17 cellular contexts compared by ENCODE assay signal in genomic region chr22:19449422-19449767, GRCh38. TPM values are rescaled to one million over a fixed set of nuclear protein-coding genes. Genes with fewer than 3 reads are reported as not detected.
A peak's percentile ranks its signal among the peaks of the same experiment; 100 is the strongest.
DNase-seq lines count a peak whose midpoint lies in the region; ATAC-seq and TF ChIP-seq lines count a peak whose summit lies in the region.
"Had no signal": no experiment of that assay in that cellular context is flagged by ENCODE, and none has a peak within 500 bp of the region (broad histone marks: within the 10 kb centered on the region; RNA-seq: fewer than 3 reads in every experiment).

No MANE protein-coding gene starts in this region.

- H3K9me3 Mint-ChIP-seq in activated CD4-positive, alpha-beta T cell treated with anti-CD3 and anti-CD28 coated beads, Interleukin-2, amount 10 ng/mL, durations not matched to agents 24 days and 14 days: no peaks in the 10 kb centered on the region
- no peaks in the 10 kb centered on the region for H3K9me3 Mint-ChIP-seq in activated T-helper 17 cell treated with anti-CD3 and anti-CD28 coated beads, Interleukin-2, amount 50 U/mL, for 72 hours
- H3K9me3 Mint-ChIP-seq: activated CD4-positive, alpha-beta T cell treated with anti-CD3 and anti-CD28 coated beads, Interleukin-2, amount 10 ng/mL, durations not matched to agents 7 days and 5 days; activated T-cell treated with anti-CD3 and anti-CD28 coated beads, Interleukin-2, amount 50 U/mL, for 4 hours; effector memory CD8-positive, alpha-beta T cell had no signal

- DNase-seq in activated CD4-positive, alpha-beta T cell treated with anti-CD3 and anti-CD28 coated beads, Interleukin-2, amount 10 ng/mL, durations not matched to agents 24 days and 14 days: no peak
- no peak for DNase-seq in activated CD4-positive, alpha-beta T cell treated with anti-CD3 and anti-CD28 coated beads, Interleukin-2, amount 50 U/mL, for 4 hours
- no peak for DNase-seq in gastrocnemius medialis
- no peak for DNase-seq in foreskin fibroblast
- DNase-seq in epidermal melanocyte (ENCODE audit: insufficient read length, low spot score): no peak
- no peak for DNase-seq in Right ventricle myocardium superior
- DNase-seq: activated T-cell treated with anti-CD3 and anti-CD28 coated beads, Interleukin-2, amount 50 U/mL, for 4 hours; brain microvascular endothelial cell; effector memory CD8-positive, alpha-beta T cell; left ventricle myocardium superior; midbrain; NCI-H524; nucleus accumbens; RPMI8226 had no signal

- no peaks in the 10 kb centered on the region for H3K27me3 Mint-ChIP-seq in activated CD4-positive, alpha-beta T cell treated with anti-CD3 and anti-CD28 coated beads, Interleukin-2, amount 10 ng/mL, durations not matched to agents 24 days and 14 days
- H3K27me3 Mint-ChIP-seq in activated T-helper 17 cell treated with anti-CD3 and anti-CD28 coated beads, Interleukin-2, amount 50 U/mL, for 72 hours: no peaks in the 10 kb centered on the region
- H3K27me3 Mint-ChIP-seq: activated CD4-positive, alpha-beta T cell treated with anti-CD3 and anti-CD28 coated beads, Interleukin-2, amount 10 ng/mL, durations not matched to agents 7 days and 5 days; effector memory CD8-positive, alpha-beta T cell had no signal

- peak overlapping the region; percentile 61 for H3K27ac Mint-ChIP-seq in activated CD4-positive, alpha-beta T cell treated with anti-CD3 and anti-CD28 coated beads, Interleukin-2, amount 10 ng/mL, durations not matched to agents 24 days and 14 days
- H3K27ac Mint-ChIP-seq in activated T-helper 17 cell treated with anti-CD3 and anti-CD28 coated beads, Interleukin-2, amount 50 U/mL, for 72 hours: peak overlapping the region; percentile 87
- H3K27ac Mint-ChIP-seq: activated CD4-positive, alpha-beta T cell treated with anti-CD3 and anti-CD28 coated beads, Interleukin-2, amount 10 ng/mL, durations not matched to agents 7 days and 5 days had no signal

- H3K4me3 ChIP-seq in gastrocnemius medialis: no peak overlapping the region
- no peak overlapping the region for H3K4me3 ChIP-seq in foreskin fibroblast (ENCODE audit: low read depth in 1 of 2, low read length in 2 of 2)

- H3K9me3 ChIP-seq in KOPT-K1 (ENCODE audit: insufficient read depth, low read length, poor library complexity, severe bottlenecking) (no peaks in the 10 kb centered on the region), gastrocnemius medialis (no peaks in the 10 kb centered on the region)

- no peak for ATAC-seq in activated T-helper 17 cell treated with anti-CD3 and anti-CD28 coated beads, Interleukin-2, amount 50 U/mL, for 72 hours (replicated peaks)
- ATAC-seq in gastrocnemius medialis: no peak
- no peak for ATAC-seq in Right ventricle myocardium superior (ENCODE audit: poor library complexity)
- ATAC-seq: effector memory CD8-positive, alpha-beta T cell; left ventricle myocardium superior had no signal

- TF ChIP-seq POLR2A in gastrocnemius medialis (IDR thresholded peaks at IDR 0.05): no peak

- H3K36me3 Mint-ChIP-seq in activated CD4-positive, alpha-beta T cell treated with anti-CD3 and anti-CD28 coated beads, Interleukin-2, amount 10 ng/mL, durations not matched to agents 24 days and 14 days (ENCODE audit: low read depth): peaks cover 37% of the 10 kb centered on the region
- H3K36me3 Mint-ChIP-seq in activated T-helper 17 cell treated with anti-CD3 and anti-CD28 coated beads, Interleukin-2, amount 50 U/mL, for 72 hours (ENCODE audit: low read depth): peaks cover 85% of the 10 kb centered on the region

- H3K4me1 Mint-ChIP-seq in activated CD4-positive, alpha-beta T cell treated with anti-CD3 and anti-CD28 coated beads, Interleukin-2, amount 10 ng/mL, durations not matched to agents 24 days and 14 days: peaks cover 32% of the 10 kb centered on the region
- peaks cover 22% of the 10 kb centered on the region for H3K4me1 Mint-ChIP-seq in activated T-helper 17 cell treated with anti-CD3 and anti-CD28 coated beads, Interleukin-2, amount 50 U/mL, for 72 hours

- intact Hi-C loops in activated CD4-positive, alpha-beta T cell treated with anti-CD3 and anti-CD28 coated beads, Interleukin-2, amount 10 ng/mL, durations not matched to agents 24 days and 14 days (cut with micrococcal nuclease): loop anchor here (5.0 to 10.0 kb wide), 3 partner anchors 125 to 405 kb away; partner anchors contain the start of genes DGCR2, GNB1L and RTL10
- intact Hi-C loops in gastrocnemius medialis (cut with DNase I; ENCODE audit: low total_unique reads): no loop called here
- intact Hi-C loops in Right ventricle myocardium superior (cut with DNase I): no loop called here

- H3K36me3 ChIP-seq in KOPT-K1 (ENCODE audit: insufficient read depth, low read length) (peaks cover 74% of the 10 kb centered on the region), gastrocnemius medialis (peaks cover 0 to 45% of the 10 kb centered on the region in 2 donors)

- TF ChIP-seq CTCF in gastrocnemius medialis (IDR thresholded peaks at IDR 0.05 in 4 of 5, conservative IDR thresholded peaks at IDR 0.05 in 1 of 5) (no peak), foreskin fibroblast (IDR thresholded peaks at IDR 0.05; ENCODE audit: low read depth, low read length) (no peak)

- H3K27ac ChIP-seq in KOPT-K1 (ENCODE audit: low read depth, low read length, poor library complexity, severe bottlenecking) (peak overlapping the region; percentile 2), gastrocnemius medialis (peak overlapping the region in 3 of 4 donors; percentile 91 to 100 (median 98))
- H3K27ac ChIP-seq: brain microvascular endothelial cell had no signal

- H3K4me1 ChIP-seq in gastrocnemius medialis: peaks cover 32 to 33% of the 10 kb centered on the region in 2 donors

- H3K27me3 ChIP-seq in gastrocnemius medialis: no peaks in the 10 kb centered on the region
- H3K27me3 ChIP-seq: brain microvascular endothelial cell had no signal

- H3K4me3 Mint-ChIP-seq in activated CD4-positive, alpha-beta T cell treated with anti-CD3 and anti-CD28 coated beads, Interleukin-2, amount 10 ng/mL, durations not matched to agents 24 days and 14 days: no peak overlapping the region
- H3K4me3 Mint-ChIP-seq in activated T-helper 17 cell treated with anti-CD3 and anti-CD28 coated beads, Interleukin-2, amount 50 U/mL, for 72 hours: peak overlapping the region; percentile 90

- in situ Hi-C loops in gastrocnemius medialis (cut with MboI; ENCODE audit: low sequenced_read_pairs in 4 of 4): loop anchor here in 2 of 4 donors (10.0 kb wide), 2 partner anchors 155 to 165 kb away; partner anchors contain the start of gene CLTCL1 (in 1 of the 2)

RNA-seq across cellular contexts. Expression of gene C22orf39, which starts 1.9 kb away (rescaled TPM):
- 25.7 and 28.5 TPM in 2 replicates for total RNA-seq in activated CD4-positive, alpha-beta T cell treated with anti-CD3 and anti-CD28 coated beads, Interleukin-2, amount 10 ng/mL, durations not matched to agents 24 days and 14 days
- total RNA-seq in activated T-helper 17 cell treated with anti-CD3 and anti-CD28 coated beads, Interleukin-2, amount 50 U/mL, for 72 hours: 10 to 100 TPM; 18.6 to 21.7 TPM
- total RNA-seq in gastrocnemius medialis (100 to 1,000 TPM; 157 to 182 (median 178) TPM), Right ventricle myocardium superior (65.7 TPM)

RNA-seq across cellular contexts. Expression of gene MRPL40, which starts 17.1 kb away (rescaled TPM):
- total RNA-seq in activated CD4-positive, alpha-beta T cell treated with anti-CD3 and anti-CD28 coated beads, Interleukin-2, amount 10 ng/mL, durations not matched to agents 24 days and 14 days: 35.2 and 37.6 TPM in 2 replicates
- total RNA-seq in activated T-helper 17 cell treated with anti-CD3 and anti-CD28 coated beads, Interleukin-2, amount 50 U/mL, for 72 hours: 10 to 100 TPM; 11.8 to 25.7 TPM
- total RNA-seq in gastrocnemius medialis (10 to 100 TPM; 53.8 to 75.1 (median 61.5) TPM), Right ventricle myocardium superior (56.1 TPM)

RNA-seq across cellular contexts. Expression of gene HIRA, which starts 17.9 kb away (rescaled TPM):
- 42.6 and 45.0 TPM in 2 replicates for total RNA-seq in activated CD4-positive, alpha-beta T cell treated with anti-CD3 and anti-CD28 coated beads, Interleukin-2, amount 10 ng/mL, durations not matched to agents 24 days and 14 days
- 10 to 100 TPM; 21.4 to 45.6 TPM for total RNA-seq in activated T-helper 17 cell treated with anti-CD3 and anti-CD28 coated beads, Interleukin-2, amount 50 U/mL, for 72 hours
- total RNA-seq in gastrocnemius medialis (10 to 100 TPM; 14.2 to 46.8 (median 24.6) TPM), Right ventricle myocardium superior (18.2 TPM)

RNA-seq across cellular contexts. Expression of gene UFD1, which starts 29.6 kb away (rescaled TPM):
- total RNA-seq in activated CD4-positive, alpha-beta T cell treated with anti-CD3 and anti-CD28 coated beads, Interleukin-2, amount 10 ng/mL, durations not matched to agents 24 days and 14 days: 96.2 and 99.9 TPM in 2 replicates
- total RNA-seq in activated T-helper 17 cell treated with anti-CD3 and anti-CD28 coated beads, Interleukin-2, amount 50 U/mL, for 72 hours: 10 to 100 TPM; 56.0 to 93.5 TPM
- total RNA-seq in gastrocnemius medialis: 100 to 1,000 TPM; 106 to 199 (median 165) TPM
- total RNA-seq in Right ventricle myocardium superior: 43.5 TPM

RNA-seq across cellular contexts. Expression of gene CDC45, which starts 30.3 kb away (rescaled TPM):
- total RNA-seq in activated CD4-positive, alpha-beta T cell treated with anti-CD3 and anti-CD28 coated beads, Interleukin-2, amount 10 ng/mL, durations not matched to agents 24 days and 14 days: 121 and 123 TPM in 2 replicates
- 10 to 100 TPM; 64.2 to 99.9 TPM for total RNA-seq in activated T-helper 17 cell treated with anti-CD3 and anti-CD28 coated beads, Interleukin-2, amount 50 U/mL, for 72 hours
- total RNA-seq in gastrocnemius medialis (under 1 TPM in 1 of 4 donors, not detected in 3; 0.27 TPM), Right ventricle myocardium superior (0.62 TPM)
